ENCODE assay signal across 8 cellular contexts in genomic region chr16:2428051-2428786, GRCh38. TPM values are rescaled to one million over a fixed set of nuclear protein-coding genes. Genes with fewer than 3 reads are reported as not detected.
DNase-seq lines count a peak whose midpoint lies in the region; ATAC-seq and TF ChIP-seq lines count a peak whose summit lies in the region.

No MANE protein-coding gene starts in this region.

- no peak for TF ChIP-seq EP300 in ovary (IDR thresholded peaks at IDR 0.05)

- no peak for ATAC-seq in GM21786 (IDR thresholded peaks at IDR 0.05; ENCODE audit: unreplicated experiment)
- no peak for ATAC-seq in GM18517 (IDR thresholded peaks at IDR 0.05; ENCODE audit: unreplicated experiment)

- peak overlapping the region; percentile 57 to 89 for H3K27ac ChIP-seq in ovary

- H3K27me3 ChIP-seq in ovary: no peaks in the 10 kb centered on the region

- TF ChIP-seq POLR2A in ovary (IDR thresholded peaks at IDR 0.05): no peak

- no peak for TF ChIP-seq CTCF in glutamatergic neuron (IDR thresholded peaks at IDR 0.05; ENCODE audit: partially characterized antibody, unreplicated experiment)
- TF ChIP-seq CTCF in ovary (IDR thresholded peaks at IDR 0.05): peak in 2 of 3 donors; percentile 12 to 38

- 30% methylated on average over 25 to 28 of the region's 28 CpGs for WGBS in ovary, 3 donors

- peak; percentile 5 for DNase-seq in stimulated activated CD4-positive, alpha-beta T cell treated with anti-CD3 and anti-CD28 coated beads, Interleukin-12 subunit alpha, Interleukin-12 subunit beta, amount 100 ng/mL, for 4 hours
- no peak for DNase-seq in stimulated activated CD4-positive, alpha-beta T cell treated with anti-CD3 and anti-CD28 coated beads, Interleukin-4, amount 100 ng/mL, for 1 hour
- peak; percentile 64 for DNase-seq in HT-29 (ENCODE audit: low spot score)
- DNase-seq in activated CD4-positive, alpha-beta T cell treated with anti-CD3 and anti-CD28 coated beads, Interleukin-2, amount 50 U/mL, for 1 hour: peak; percentile 11
- peak; percentile 61 for DNase-seq in glutamatergic neuron
- DNase-seq in ovary: peak; percentile 47 to 68 (median 62)

- H3K4me1 ChIP-seq in ovary (ENCODE audit: insufficient read depth): peaks cover 2% of the 10 kb centered on the region

- H3K27me3 Mint-ChIP-seq in glutamatergic neuron (ENCODE audit: unreplicated experiment): peaks cover 9% of the 10 kb centered on the region

- peaks cover 12% of the 10 kb centered on the region for H3K9me3 Mint-ChIP-seq in glutamatergic neuron (ENCODE audit: unreplicated experiment)

- peaks cover 13% of the 10 kb centered on the region for H3K4me1 Mint-ChIP-seq in glutamatergic neuron (ENCODE audit: low read depth, unreplicated experiment)

- H3K27ac Mint-ChIP-seq in glutamatergic neuron (ENCODE audit: unreplicated experiment): peak overlapping the region; percentile 95

- intact Hi-C loops in ovary (cut with DNase I): loop anchor here in 2 of 4 donors (2.0 to 10.0 kb wide), 2 partner anchors 77 to 87 kb away; partner anchors contain the start of gene ABCA3 (in 1 of the 2)

- no peaks in the 10 kb centered on the region for H3K36me3 ChIP-seq in ovary

- no peaks in the 10 kb centered on the region for H3K9me3 ChIP-seq in ovary

- H3K4me3 Mint-ChIP-seq in glutamatergic neuron (ENCODE audit: unreplicated experiment): peak overlapping the region; percentile 88

- no peaks in the 10 kb centered on the region for H3K36me3 Mint-ChIP-seq in glutamatergic neuron (ENCODE audit: unreplicated experiment)

- H3K4me3 ChIP-seq in ovary: peak overlapping the region; percentile 53

RNA-seq across cellular contexts. Expression of gene CCNF, which starts 1.0 kb away (rescaled TPM):
- total RNA-seq in HT-29 (2014; rRNA removed; shearing (Covaris generic)): 64.9 and 68.1 TPM in 2 replicates
- 26.4 TPM for total RNA-seq in glutamatergic neuron (ENCODE audit: unreplicated experiment)
- total RNA-seq in ovary: 1 to 10 TPM; 1.4 to 2.5 (median 2.0) TPM
- polyA plus RNA-seq in ovary: 1 to 10 TPM in 1 of 2 donors, under 1 TPM in 1; 0.87 to 1.1 TPM

RNA-seq across cellular contexts. Expression of gene TEDC2, which starts 31.7 kb away (rescaled TPM):
- total RNA-seq in HT-29 (2014; rRNA removed; shearing (Covaris generic)): 53.8 and 58.0 TPM in 2 replicates
- total RNA-seq in glutamatergic neuron (ENCODE audit: unreplicated experiment) (21.1 TPM), ovary (1 to 10 TPM in 3 of 7 donors, under 1 TPM in 2, not detected in 2; 0.38 to 2.0 (median 1.4) TPM)
- polyA plus RNA-seq in ovary: 1 to 10 TPM in 1 of 2 donors, not detected in 1; 1.2 TPM

RNA-seq across cellular contexts. Expression of gene NTN3, which starts 42.9 kb away (rescaled TPM):
- not detected in 2 replicates for total RNA-seq in HT-29 (2014; rRNA removed; shearing (Covaris generic))
- total RNA-seq in glutamatergic neuron (ENCODE audit: unreplicated experiment): 5.4 TPM
- total RNA-seq in ovary: under 1 TPM in 3 of 7 donors, not detected in 4; 0.12 to 0.34 (median 0.26) TPM
- polyA plus RNA-seq in ovary: under 1 TPM in 1 of 2 donors, not detected in 1; 0.13 TPM

RNA-seq across cellular contexts. Expression of gene TBC1D24, which starts 46.7 kb away (rescaled TPM):
- 16.5 and 16.6 TPM in 2 replicates for total RNA-seq in HT-29 (2014; rRNA removed; shearing (Covaris generic))
- total RNA-seq in glutamatergic neuron (ENCODE audit: unreplicated experiment) (58.4 TPM), ovary (1 to 10 TPM; 2.5 to 8.1 (median 6.7) TPM)
- polyA plus RNA-seq in ovary: 1 to 10 TPM; 1.9 to 2.3 TPM
